In the genomic region with DNA sequence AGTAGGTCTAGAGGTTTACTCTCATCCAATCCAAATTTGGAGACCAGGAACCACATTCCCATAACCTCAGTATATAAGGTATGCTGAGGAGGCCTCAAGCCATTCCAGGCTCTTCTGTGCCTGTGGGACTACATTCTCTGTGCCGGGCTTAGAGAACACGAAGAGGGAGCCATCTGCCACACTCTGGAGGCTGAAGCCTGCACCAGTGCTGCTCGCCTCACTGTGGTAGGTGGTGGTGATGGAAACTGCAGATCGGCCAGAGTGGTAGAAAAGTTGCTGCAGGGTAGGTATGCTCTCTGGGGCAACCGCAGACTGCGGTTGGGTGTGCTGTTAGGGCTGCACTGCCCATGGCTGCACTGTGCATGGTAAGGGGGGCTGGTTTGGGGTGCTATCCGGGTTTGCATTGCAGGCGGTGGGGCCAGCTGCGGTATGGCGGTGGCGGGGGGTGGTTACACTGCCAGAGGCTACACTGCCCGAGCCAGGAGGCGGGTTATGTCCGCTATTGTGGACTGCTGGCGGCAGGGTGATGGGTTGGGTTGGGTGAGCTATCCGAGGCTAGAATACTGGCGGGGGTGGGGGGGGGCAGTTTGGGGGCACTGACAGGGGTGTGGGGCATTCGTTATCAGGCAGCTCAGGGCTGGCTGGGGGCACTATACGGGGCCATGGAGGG, we compare ENCODE assay signal across 16 cellular contexts.
"Had no signal": no experiment of that assay in that cellular context is flagged by ENCODE, and none has a peak within 500 bp of the region (broad histone marks: within the 10 kb centered on the region; RNA-seq: fewer than 3 reads in every experiment).

No MANE protein-coding gene starts in this region.

- H3K4me3 ChIP-seq: adrenal gland, coronary artery, heart left ventricle, left lung, sigmoid colon, suprapubic skin, upper lobe of left lung had no signal

- H3K27ac Mint-ChIP-seq: natural killer cell; stimulated activated naive B cell treated with anti-CD40 and anti-IgM and Interleukin-4, amounts not matched to agents 10 μg/mL and 1 μg/mL and 100 μg/mL, for 72 hours had no signal

- H3K36me3 ChIP-seq: adrenal gland, heart left ventricle, left lung, sigmoid colon, suprapubic skin, upper lobe of left lung had no signal

- H3K27me3 ChIP-seq: adrenal gland, heart left ventricle, left lung, sigmoid colon, suprapubic skin, upper lobe of left lung had no signal

- H3K4me1 ChIP-seq: adrenal gland, left lung, sigmoid colon, upper lobe of left lung had no signal

- H3K4me1 Mint-ChIP-seq: natural killer cell had no signal

- DNase-seq: activated CD4-positive, alpha-beta T cell treated with anti-CD3 and anti-CD28 coated beads, Interleukin-2, amount 50 U/mL, for 1 hour; activated CD4-positive, CD25-positive, alpha-beta regulatory T cell; activated naive CD4-positive, alpha-beta T cell treated with anti-CD3 and anti-CD28 coated beads, Interleukin-2, amount 50 U/mL, for 16 hours; adrenal gland; caudate nucleus; effector CD4-positive, alpha-beta T cell; foreskin melanocyte; heart left ventricle; natural killer cell; nucleus accumbens; sigmoid colon; stimulated activated naive B cell treated with anti-CD40 and anti-IgM and Interleukin-4, amounts not matched to agents 10 μg/mL and 1 μg/mL and 100 μg/mL, for 72 hours; upper lobe of left lung had no signal

- H3K9me3 ChIP-seq: adrenal gland, left lung, sigmoid colon, suprapubic skin, upper lobe of left lung had no signal

- H3K9me3 Mint-ChIP-seq: natural killer cell had no signal

- H3K4me3 Mint-ChIP-seq: natural killer cell; stimulated activated naive B cell treated with anti-CD40 and anti-IgM and Interleukin-4, amounts not matched to agents 10 μg/mL and 1 μg/mL and 100 μg/mL, for 72 hours had no signal

- ATAC-seq: natural killer cell; stimulated activated naive B cell treated with anti-CD40 and anti-IgM and Interleukin-4, amounts not matched to agents 10 μg/mL and 1 μg/mL and 100 μg/mL, for 72 hours had no signal

- H3K36me3 Mint-ChIP-seq: natural killer cell had no signal

- H3K27ac ChIP-seq: adrenal gland, coronary artery, heart left ventricle, left lung, sigmoid colon, suprapubic skin, upper lobe of left lung had no signal
